ENCODE assay signal across 1 cellular context in genomic region chrX:153927936-153928760, GRCh38.
TF ChIP-seq lines count a peak whose summit lies in the region.

No MANE protein-coding gene starts in this region.

TF ChIP-seq in K562, 482 proteins besides CTCF, POLR2A, EP300 and RAD21 (continued from another document and continues in another):
- TF ChIP-seq STAT6 (CRISPR knock-in tag; IDR thresholded peaks at IDR 0.05) (no peak), ZBTB43 (CRISPR knock-in tag; IDR thresholded peaks at IDR 0.05) (no peak), ZFPM2 (CRISPR knock-in tag; IDR thresholded peaks at IDR 0.05) (no peak), NCOR1 (IDR thresholded peaks at IDR 0.05) (no peak), STAT5A (IDR thresholded peaks at IDR 0.05; ENCODE audit: borderline replicate concordance, low read length) (no peak), TAF15 (IDR thresholded peaks at IDR 0.05; ENCODE audit: low read depth, low read length) (no peak), ZNF311 (CRISPR knock-in tag; IDR thresholded peaks at IDR 0.05) (no peak), RB1 (IDR thresholded peaks at IDR 0.05; ENCODE audit: low read depth) (peak; percentile 64; the same call in 1 of the 2 replicates), ZBTB7A (IDR thresholded peaks at IDR 0.05; ENCODE audit: borderline replicate concordance, control insufficient read depth, low read depth, low read length) (peak; percentile 37; the same call in 1 of the 2 replicates), ZNF318 (IDR thresholded peaks at IDR 0.05; ENCODE audit: borderline replicate concordance in 1 of 2, low read depth in 1 of 2) (no peak), ZMIZ1 (IDR thresholded peaks at IDR 0.05; ENCODE audit: low read depth in 2 of 2, low read length in 2 of 2) (no peak), GTF2B (IDR thresholded peaks at IDR 0.05; ENCODE audit: extremely low read depth, insufficient read length) (no peak), TSHZ1 (CRISPR knock-in tag; IDR thresholded peaks at IDR 0.05) (no peak), ZHX1 (conservative IDR thresholded peaks at IDR 0.05; ENCODE audit: low read length) (no peak), ZEB2 (IDR thresholded peaks at IDR 0.05) (no peak), MEF2D (tag; conservative IDR thresholded peaks at IDR 0.05; ENCODE audit: low read depth) (no peak), HMG20A (CRISPR knock-in tag; conservative IDR thresholded peaks at IDR 0.05) (no peak), NR0B1 (IDR thresholded peaks at IDR 0.05; ENCODE audit: partially characterized antibody) (no peak), HMG20B (CRISPR knock-in tag; IDR thresholded peaks at IDR 0.05) (no peak), RBM15 (IDR thresholded peaks at IDR 0.05; ENCODE audit: insufficient read depth, low read length) (no peak), NUFIP1 (IDR thresholded peaks at IDR 0.05; ENCODE audit: partially characterized antibody) (no peak), CEBPG (CRISPR knock-in tag; IDR thresholded peaks at IDR 0.05) (no peak), CEBPG (tag; conservative IDR thresholded peaks at IDR 0.05 in 1 of 2, IDR thresholded peaks at IDR 0.05 in 1 of 2) (no peak), CREB1 (IDR thresholded peaks at IDR 0.05) (peak; percentile 42; the same call in 1 of the 2 replicates), CREB1 (CRISPR knock-in tag; IDR thresholded peaks at IDR 0.05) (no peak; the same call in 1 of the 2 replicates), ZBTB8A (IDR thresholded peaks at IDR 0.05; ENCODE audit: partially characterized antibody) (no peak), ZNF57 (CRISPR knock-in tag; IDR thresholded peaks at IDR 0.05) (no peak), HNRNPH1 (optimal IDR thresholded peaks at IDR 0.05; ENCODE audit: low read depth, low read length) (no peak), FUS (optimal IDR thresholded peaks at IDR 0.05; ENCODE audit: low read depth, low read length) (peak; percentile 33)
